ENCODE assay signal across 22 cellular contexts in genomic region chr14:69333791-69334337, GRCh38.
DNase-seq lines count a peak whose midpoint lies in the region; ATAC-seq, FAIRE-seq and TF ChIP-seq lines count a peak whose summit lies in the region.
"Had no signal": no experiment of that assay in that cellular context is flagged by ENCODE, and none has a peak within 500 bp of the region (broad histone marks: within the 10 kb centered on the region; RNA-seq: fewer than 3 reads in every experiment).

No MANE protein-coding gene starts in this region.

- no peaks in the 10 kb centered on the region for H3K9me3 Mint-ChIP-seq in activated CD4-positive, alpha-beta T cell treated with anti-CD3 and anti-CD28 coated beads, Interleukin-2, amount 10 ng/mL, durations not matched to agents 7 days and 5 days
- no peaks in the 10 kb centered on the region for H3K9me3 Mint-ChIP-seq in chondrocyte (ENCODE audit: low read depth)
- H3K9me3 Mint-ChIP-seq: CD4-positive, alpha-beta memory T cell had no signal

- H3K36me3 Mint-ChIP-seq in activated CD4-positive, alpha-beta T cell treated with anti-CD3 and anti-CD28 coated beads, Interleukin-2, amount 10 ng/mL, durations not matched to agents 7 days and 5 days (ENCODE audit: low read depth) = no peaks in the 10 kb centered on the region
- peaks cover 18% of the 10 kb centered on the region for H3K36me3 Mint-ChIP-seq in chondrocyte (ENCODE audit: low read depth)
- H3K36me3 Mint-ChIP-seq: CD4-positive, alpha-beta memory T cell had no signal

- H3K4me3 Mint-ChIP-seq in activated CD4-positive, alpha-beta T cell treated with anti-CD3 and anti-CD28 coated beads, Interleukin-2, amount 10 ng/mL, durations not matched to agents 7 days and 5 days = no peak overlapping the region
- H3K4me3 Mint-ChIP-seq in chondrocyte (ENCODE audit: unreplicated experiment) = no peak overlapping the region
- H3K4me3 Mint-ChIP-seq: CD4-positive, alpha-beta memory T cell had no signal

- no peak for DNase-seq in activated CD4-positive, alpha-beta T cell treated with anti-CD3 and anti-CD28 coated beads, Interleukin-2, amount 10 ng/mL, durations not matched to agents 7 days and 5 days
- no peak for DNase-seq in activated CD4-positive, alpha-beta T cell treated with anti-CD3 and anti-CD28 coated beads for 4 hours
- DNase-seq in GM18507 (ENCODE audit: extremely low spot score, insufficient read length, low read depth) = no peak
- peak; percentile 35 for DNase-seq in chondrocyte (ENCODE audit: low spot score)
- DNase-seq in renal cortical epithelial cell (ENCODE audit: low read depth) = peak; percentile 18
- no peak for DNase-seq in NCI-H345 (lab: John Stamatoyannopoulos, UW)
- DNase-seq in T-helper 2 cell = no peak
- DNase-seq: 8988T; Caco-2; CD4-positive, alpha-beta memory T cell; DMS 273 treated with DMSO at 0.1 percent for 48 hours; DMS79 treated with DMSO at 0.1 percent for 48 hours; Karpas-422; NCI-H1694; NCI-H2081 treated with DMSO at 0.1 percent for 48 hours; NCI-H2171 treated with DMSO at 0.1 percent for 48 hours; NCI-H446; NCI-H526 had no signal

- peak overlapping the region; percentile 2 for H3K27ac Mint-ChIP-seq in activated CD4-positive, alpha-beta T cell treated with anti-CD3 and anti-CD28 coated beads, Interleukin-2, amount 10 ng/mL, durations not matched to agents 7 days and 5 days
- no peak overlapping the region for H3K27ac Mint-ChIP-seq in chondrocyte (ENCODE audit: unreplicated experiment)
- H3K27ac Mint-ChIP-seq: CD4-positive, alpha-beta memory T cell had no signal

- CTCF ChIA-PET in activated CD4-positive, alpha-beta T cell treated with anti-CD3 and anti-CD28 coated beads, Interleukin-2, amount 10 ng/mL, durations not matched to agents 7 days and 5 days (lab: Charles Lee) = interaction anchor here (1.1 to 1.2 kb wide), 2 partner anchors 12 to 35 kb away, joined by 3 read pairs; no protein-coding TSS in a partner anchor

- H3K27me3 Mint-ChIP-seq in activated CD4-positive, alpha-beta T cell treated with anti-CD3 and anti-CD28 coated beads, Interleukin-2, amount 10 ng/mL, durations not matched to agents 7 days and 5 days = peaks cover 4% of the 10 kb centered on the region
- H3K27me3 Mint-ChIP-seq in chondrocyte (ENCODE audit: low read depth) = no peaks in the 10 kb centered on the region

- no peak for ATAC-seq in HG02763 (IDR thresholded peaks at IDR 0.05; ENCODE audit: unreplicated experiment)
- ATAC-seq: HCT116, Right ventricle myocardium inferior had no signal

- peaks cover 27% of the 10 kb centered on the region for H3K4me1 Mint-ChIP-seq in activated CD4-positive, alpha-beta T cell treated with anti-CD3 and anti-CD28 coated beads, Interleukin-2, amount 10 ng/mL, durations not matched to agents 7 days and 5 days
- peaks cover 14% of the 10 kb centered on the region for H3K4me1 Mint-ChIP-seq in chondrocyte (ENCODE audit: low read depth)

- TF ChIP-seq CTCF in chondrocyte (IDR thresholded peaks at IDR 0.05) = no peak

- POLR2A ChIA-PET in activated CD4-positive, alpha-beta T cell treated with anti-CD3 and anti-CD28 coated beads, Interleukin-2, amount 10 ng/mL, durations not matched to agents 7 days and 5 days (lab: Charles Lee) = no interaction called here

- FAIRE-seq in GM18507 (lab: Jason Lieb, UNC) = peak; percentile 57
- FAIRE-seq: H1 had no signal

Comparison
In these comparisons a context has a peak if more than half of its experiments do, and no peak if none do; other contexts are left out.
1. DNase-seq: peak in chondrocyte (single experiment) and renal cortical epithelial cell (single experiment); none in activated CD4-positive, alpha-beta T cell treated with anti-CD3 and anti-CD28 coated beads, Interleukin-2, amount 10 ng/mL, durations not matched to agents 7 days and 5 days (single experiment), activated CD4-positive, alpha-beta T cell treated with anti-CD3 and anti-CD28 coated beads for 4 hours (0 of 2), GM18507 (single experiment), NCI-H345 (single experiment) and T-helper 2 cell (0 of 5).